24 cellular contexts compared by ENCODE assay signal in genomic region chr4:147378780-147379179, GRCh38.
A peak's percentile ranks its signal among the peaks of the same experiment; 100 is the strongest.
DNase-seq lines count a peak whose midpoint lies in the region; ATAC-seq and TF ChIP-seq lines count a peak whose summit lies in the region.
"Had no signal": no experiment of that assay in that cellular context is flagged by ENCODE, and none has a peak within 500 bp of the region (broad histone marks: within the 10 kb centered on the region; RNA-seq: fewer than 3 reads in every experiment).

No MANE protein-coding gene starts in this region.

- H3K4me1 ChIP-seq in Caco-2 = no peaks in the 10 kb centered on the region
- H3K4me1 ChIP-seq: BLaER1, esophagus muscularis mucosa, prostate gland, SJCRH30, vagina had no signal

- DNase-seq in Caco-2 = peak in 1 of 2 experiments; percentile 4
- peak; percentile 57 for DNase-seq in LoVo (ENCODE audit: low spot score)
- peak; percentile 72 for DNase-seq in epithelial cell of esophagus (ENCODE audit: low read depth)
- no peak for DNase-seq in left colon
- DNase-seq in retina = no peak
- no peak for DNase-seq in midbrain (lab: John Stamatoyannopoulos, UW)
- DNase-seq: activated CD4-positive, alpha-beta T cell treated with anti-CD3 and anti-CD28 coated beads, Interleukin-2, amount 50 U/mL, for 48 hours; activated gamma-delta T cell treated with Interleukin-2 at 50 U/mL for 16 hours; activated T-cell treated with anti-CD3 and anti-CD28 coated beads for 4 hours; caudate nucleus; dorsolateral prefrontal cortex; GDM1; HFFc6; NCI-H1048; NCI-H2029; SJCRH30; stimulated activated CD4-positive, alpha-beta T cell treated with anti-CD3 and anti-CD28 coated beads, Interleukin-4, amount 100 ng/mL, for 4 hours had no signal

- BruUV-seq in Caco-2 (replicated peaks; lab: Mats Ljungman, UMichigan) = no TSS peak

- H3K27ac Mint-ChIP-seq in Caco-2 (ENCODE audit: unreplicated experiment) = no peak overlapping the region
- H3K27ac Mint-ChIP-seq: HFFc6; T-helper 1 cell treated with Interleukin-12 subunit alpha and Interleukin-12 subunit beta and Interleukin-4 antibody, amounts not matched to agents 30 μg/mL and 1 μg/mL, for 36 hours had no signal

- no peaks in the 10 kb centered on the region for H3K27me3 ChIP-seq in Caco-2 (replicated peaks; ENCODE audit: control insufficient read depth, insufficient read depth, low read length)
- H3K27me3 ChIP-seq: BLaER1, esophagus muscularis mucosa, SJCRH30, vagina had no signal

- no peak overlapping the region for H3K4me3 Mint-ChIP-seq in Caco-2 (ENCODE audit: unreplicated experiment)
- H3K4me3 Mint-ChIP-seq: HFFc6; T-helper 1 cell treated with Interleukin-12 subunit alpha and Interleukin-12 subunit beta and Interleukin-4 antibody, amounts not matched to agents 30 μg/mL and 1 μg/mL, for 36 hours had no signal

- H3K9me3 ChIP-seq in Caco-2 = no peaks in the 10 kb centered on the region
- H3K9me3 ChIP-seq: BLaER1, prostate gland, SJCRH30, vagina had no signal

- no peaks in the 10 kb centered on the region for H3K9me3 Mint-ChIP-seq in Caco-2 (ENCODE audit: unreplicated experiment)
- H3K9me3 Mint-ChIP-seq: HFFc6; T-helper 1 cell treated with Interleukin-12 subunit alpha and Interleukin-12 subunit beta and Interleukin-4 antibody, amounts not matched to agents 30 μg/mL and 1 μg/mL, for 36 hours had no signal

- H3K4me3 ChIP-seq in Caco-2 (ENCODE audit: low read depth, low read length) (no peak overlapping the region), epithelial cell of esophagus (ENCODE audit: low read length) (no peak overlapping the region)
- H3K4me3 ChIP-seq: BLaER1, dorsolateral prefrontal cortex, esophagus muscularis mucosa, prostate gland, SJCRH30, vagina had no signal

- POLR2A ChIA-PET in Caco-2 (lab: Charles Lee) = no interaction called here

- TF ChIP-seq CTCF in Caco-2 (IDR thresholded peaks at IDR 0.05; ENCODE audit: insufficient read depth in 1 of 2, low read depth in 1 of 2, low read length in 1 of 2, severe bottlenecking in 1 of 2, unreplicated experiment in 1 of 2) = peak; percentile 11 to 16
- peak; percentile 52 for TF ChIP-seq CTCF in epithelial cell of esophagus (IDR thresholded peaks at IDR 0.05; ENCODE audit: insufficient read depth, low read depth, low read length, missing control alignments)

- no peaks in the 10 kb centered on the region for H3K4me1 Mint-ChIP-seq in Caco-2 (ENCODE audit: low read depth, unreplicated experiment)

- CTCF ChIA-PET in Caco-2 (lab: Charles Lee) = interaction anchor here (1.0 to 1.4 kb wide), 2 partner anchors 218 to 360 kb away, joined by 3 to 5 read pairs; no protein-coding TSS in a partner anchor

- ATAC-seq in left colon (peak; percentile 86), GM18867 (IDR thresholded peaks at IDR 0.05; ENCODE audit: unreplicated experiment) (no peak), GM21529 (IDR thresholded peaks at IDR 0.05; ENCODE audit: unreplicated experiment) (no peak)

- H3K27me3 Mint-ChIP-seq in Caco-2 (ENCODE audit: insufficient read depth, unreplicated experiment) = peaks cover 5% of the 10 kb centered on the region

- H3K36me3 Mint-ChIP-seq in Caco-2 (ENCODE audit: insufficient read depth, unreplicated experiment) = no peaks in the 10 kb centered on the region

- H3K36me3 ChIP-seq in Caco-2 (ENCODE audit: control insufficient read depth, insufficient read depth, low read length) = no peaks in the 10 kb centered on the region
- H3K36me3 ChIP-seq: BLaER1, esophagus muscularis mucosa, prostate gland, SJCRH30, vagina had no signal

- intact Hi-C loops in Caco-2 (cut with micrococcal nuclease; ENCODE audit: unreplicated experiment) = loop anchor here (1.0 kb wide), 1 partner anchor 217 kb away; no protein-coding TSS in a partner anchor
- intact Hi-C loops in left colon (cut with DNase I, micrococcal nuclease) = no loop called here

Comparison
In these comparisons a context has a peak if more than half of its experiments do, and no peak if none do; other contexts are left out.
1. DNase-seq: peak in LoVo (single experiment) and epithelial cell of esophagus (single experiment); none in left colon (0 of 2), retina (single experiment) and midbrain (single experiment).